In the genomic region with DNA sequence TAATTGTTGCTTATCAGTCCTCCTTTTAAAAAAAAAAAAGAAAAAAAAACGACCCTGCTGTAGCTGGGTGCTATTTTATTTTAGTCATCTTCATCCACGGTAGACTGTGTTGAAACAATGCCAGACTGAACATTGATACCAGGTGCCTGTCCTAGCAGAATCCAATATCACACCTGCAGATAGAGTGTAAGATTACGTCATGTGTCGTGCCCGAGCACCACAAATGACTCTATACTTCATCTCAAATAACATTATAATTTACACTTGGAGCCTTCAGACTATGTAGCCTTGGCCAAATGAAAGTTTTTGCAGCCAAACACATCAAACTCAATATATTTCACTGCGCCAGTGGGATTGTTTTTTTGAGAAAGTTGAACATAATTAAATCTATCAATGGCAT, we compare ENCODE assay signal across 19 cellular contexts.
"Had no signal": no experiment of that assay in that cellular context is flagged by ENCODE, and none has a peak within 500 bp of the region (broad histone marks: within the 10 kb centered on the region; RNA-seq: fewer than 3 reads in every experiment).

No MANE protein-coding gene starts in this region.

- H3K27ac ChIP-seq: left ventricle myocardium inferior, spleen, thoracic aorta, upper lobe of left lung had no signal

- DNase-seq: activated CD4-positive, alpha-beta T cell treated with anti-CD3 and anti-CD28 coated beads, Interleukin-2, amount 10 ng/mL, durations not matched to agents 24 days and 14 days; activated CD4-positive, CD25-positive, alpha-beta regulatory T cell; activated CD8-positive, alpha-beta T cell treated with anti-CD3 and anti-CD28 coated beads for 36 hours; activated naive CD4-positive, alpha-beta T cell; activated naive CD8-positive, alpha-beta T cell treated with anti-CD3 and anti-CD28 coated beads for 36 hours; activated T-cell treated with anti-CD3 and anti-CD28 coated beads, Interleukin-2, amount 50 U/mL, for 1 hour; amniotic stem cell; erythroblast; foreskin melanocyte; left ventricle myocardium inferior; nephron progenitor cell; nucleus accumbens; posterior cingulate gyrus; spleen; stimulated activated CD4-positive, alpha-beta T cell treated with anti-CD3 and anti-CD28 coated beads, Interleukin-4, amount 100 ng/mL, for 4 hours; upper lobe of left lung had no signal

- H3K9me3 ChIP-seq: left ventricle myocardium inferior, spleen, thoracic aorta, upper lobe of left lung had no signal

- H3K4me3 ChIP-seq: left ventricle myocardium inferior, spleen, thoracic aorta, upper lobe of left lung had no signal

- H3K4me1 ChIP-seq: left ventricle myocardium inferior, spleen, upper lobe of left lung had no signal

- H3K36me3 ChIP-seq: left ventricle myocardium inferior, spleen, thoracic aorta, upper lobe of left lung had no signal

- H3K9me3 Mint-ChIP-seq: activated CD8-positive, alpha-beta T cell treated with anti-CD3 and anti-CD28 coated beads for 36 hours; activated T-helper 17 cell treated with anti-CD3 and anti-CD28 coated beads, Interleukin-2, amount 50 U/mL, for 72 hours; nephron progenitor cell; stimulated activated memory B cell treated with anti-CD40 and anti-IgM and Interleukin-4, amounts not matched to agents 10 μg/mL and 1 μg/mL and 100 μg/mL, for 72 hours had no signal

- H3K27me3 Mint-ChIP-seq: activated CD4-positive, alpha-beta T cell treated with anti-CD3 and anti-CD28 coated beads, Interleukin-2, amount 10 ng/mL, durations not matched to agents 24 days and 14 days; activated CD8-positive, alpha-beta T cell treated with anti-CD3 and anti-CD28 coated beads for 36 hours; activated naive CD8-positive, alpha-beta T cell treated with anti-CD3 and anti-CD28 coated beads for 36 hours; activated T-helper 17 cell treated with anti-CD3 and anti-CD28 coated beads, Interleukin-2, amount 50 U/mL, for 72 hours; stimulated activated memory B cell treated with anti-CD40 and anti-IgM and Interleukin-4, amounts not matched to agents 10 μg/mL and 1 μg/mL and 100 μg/mL, for 72 hours had no signal

- H3K27me3 ChIP-seq: spleen, upper lobe of left lung had no signal

- H3K36me3 Mint-ChIP-seq: stimulated activated memory B cell treated with anti-CD40 and anti-IgM and Interleukin-4, amounts not matched to agents 10 μg/mL and 1 μg/mL and 100 μg/mL, for 72 hours had no signal

- ATAC-seq: activated CD8-positive, alpha-beta T cell treated with anti-CD3 and anti-CD28 coated beads for 36 hours; activated T-helper 17 cell treated with anti-CD3 and anti-CD28 coated beads, Interleukin-2, amount 50 U/mL, for 72 hours; stimulated activated memory B cell treated with anti-CD40 and anti-IgM and Interleukin-4, amounts not matched to agents 10 μg/mL and 1 μg/mL and 100 μg/mL, for 72 hours had no signal

- H3K27ac Mint-ChIP-seq: activated CD4-positive, alpha-beta T cell treated with anti-CD3 and anti-CD28 coated beads, Interleukin-2, amount 10 ng/mL, durations not matched to agents 24 days and 14 days; activated CD8-positive, alpha-beta T cell treated with anti-CD3 and anti-CD28 coated beads for 36 hours; activated naive CD8-positive, alpha-beta T cell treated with anti-CD3 and anti-CD28 coated beads for 36 hours; activated T-helper 17 cell treated with anti-CD3 and anti-CD28 coated beads, Interleukin-2, amount 50 U/mL, for 72 hours; nephron progenitor cell; stimulated activated memory B cell treated with anti-CD40 and anti-IgM and Interleukin-4, amounts not matched to agents 10 μg/mL and 1 μg/mL and 100 μg/mL, for 72 hours had no signal

- H3K4me3 Mint-ChIP-seq: activated CD4-positive, alpha-beta T cell treated with anti-CD3 and anti-CD28 coated beads, Interleukin-2, amount 10 ng/mL, durations not matched to agents 24 days and 14 days; activated CD8-positive, alpha-beta T cell treated with anti-CD3 and anti-CD28 coated beads for 36 hours; activated naive CD8-positive, alpha-beta T cell treated with anti-CD3 and anti-CD28 coated beads for 36 hours; activated T-helper 17 cell treated with anti-CD3 and anti-CD28 coated beads, Interleukin-2, amount 50 U/mL, for 72 hours; nephron progenitor cell; stimulated activated memory B cell treated with anti-CD40 and anti-IgM and Interleukin-4, amounts not matched to agents 10 μg/mL and 1 μg/mL and 100 μg/mL, for 72 hours had no signal
